Comparison of ENCODE assay signal across 1 cellular context in the genomic region with DNA sequence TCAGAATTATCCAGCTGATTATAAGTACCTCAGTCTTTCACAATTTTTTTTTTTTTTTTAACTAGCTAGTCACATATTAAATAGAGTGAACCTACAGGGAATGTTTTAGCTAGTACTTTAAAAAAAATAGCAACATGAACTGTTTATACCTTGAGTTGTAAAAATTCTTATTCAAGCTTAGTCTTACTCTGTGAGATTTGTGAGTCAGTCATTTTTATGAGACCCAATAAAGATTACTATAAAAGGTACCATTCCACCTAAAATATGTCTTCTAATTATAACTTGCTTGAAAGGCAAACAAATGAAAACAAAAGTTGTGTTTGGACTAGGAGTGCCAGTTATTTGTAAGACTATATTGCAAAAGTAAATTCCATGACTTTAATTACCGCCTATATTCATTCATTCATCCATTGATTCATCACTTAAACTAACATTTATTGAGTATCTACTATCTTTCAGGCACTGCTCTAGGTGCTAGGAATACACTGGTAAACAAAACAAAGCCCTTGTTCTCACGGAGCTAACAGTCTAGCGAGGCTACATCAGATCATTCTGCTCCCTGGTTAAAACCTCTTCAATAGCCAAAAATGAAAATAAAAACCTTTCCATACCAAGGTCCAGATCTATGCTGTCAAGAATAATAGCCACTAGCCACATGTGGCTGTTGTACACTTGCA. TPM values are rescaled to one million over a fixed set of nuclear protein-coding genes. Genes with fewer than 3 reads are reported as not detected.
"Had no signal": no experiment of that assay in that cellular context is flagged by ENCODE, and none has a peak within 500 bp of the region (broad histone marks: within the 10 kb centered on the region; RNA-seq: fewer than 3 reads in every experiment).

No MANE protein-coding gene starts in this region.

RNA-seq across cellular contexts. Expression of gene FAM72A, which starts 5.8 kb away (rescaled TPM):
- total RNA-seq: bronchial epithelial cell had no signal
